In genomic region chr1:244210884-244211558, GRCh38 we compare ENCODE assay signal across 10 cellular contexts.
A peak's percentile ranks its signal among the peaks of the same experiment; 100 is the strongest.
DNase-seq lines count a peak whose midpoint lies in the region; FAIRE-seq and TF ChIP-seq lines count a peak whose summit lies in the region.
"Had no signal": no experiment of that assay in that cellular context is flagged by ENCODE, and none has a peak within 500 bp of the region (broad histone marks: within the 10 kb centered on the region; RNA-seq: fewer than 3 reads in every experiment).

No MANE protein-coding gene starts in this region.

- no peak overlapping the region for H3K4me2 ChIP-seq in KMS-11

- no peak overlapping the region for H2AFZ ChIP-seq in KMS-11 (ENCODE audit: low read depth)

- H4K20me1 ChIP-seq in KMS-11 (ENCODE audit: insufficient read depth) = no peaks in the 10 kb centered on the region

- H3K27ac Mint-ChIP-seq in endothelial cell (ENCODE audit: unreplicated experiment) (no peak overlapping the region), osteocyte (ENCODE audit: unreplicated experiment) (no peak overlapping the region)
- H3K27ac Mint-ChIP-seq: activated naive CD4-positive, alpha-beta T cell treated with anti-CD3 and anti-CD28 coated beads, Interleukin-2, amount 50 U/mL, for 72 hours had no signal

- TF ChIP-seq CTCF in KMS-11 (conservative IDR thresholded peaks at IDR 0.05; ENCODE audit: low read depth, low read length) = peak; percentile 44
- TF ChIP-seq CTCF in endothelial cell (IDR thresholded peaks at IDR 0.05; ENCODE audit: unreplicated experiment) = peak; percentile 71
- peak; percentile 37 for TF ChIP-seq CTCF in osteocyte (IDR thresholded peaks at IDR 0.05)

- no peaks in the 10 kb centered on the region for H3K79me2 ChIP-seq in KMS-11 (ENCODE audit: insufficient read depth, low read depth)

- no peak overlapping the region for H3K9ac ChIP-seq in KMS-11

- in situ Hi-C loops in KBM-7 (cut with MboI; ENCODE audit: low pct_unique_long_range_greater_than_20kb, low sequenced_read_pairs) = no loop called here

- no peak overlapping the region for H3K4me3 ChIP-seq in KMS-11 (IDR thresholded peaks at IDR 0.05; ENCODE audit: insufficient read depth, low read depth, low read length)

- H3K4me1 Mint-ChIP-seq in endothelial cell (ENCODE audit: unreplicated experiment) (peaks cover 7% of the 10 kb centered on the region), osteocyte (ENCODE audit: unreplicated experiment) (peaks cover 17% of the 10 kb centered on the region)

- DNase-seq in ELF-1 (ENCODE audit: low read depth, low spot score) (peak; percentile 80), endothelial cell (ENCODE audit: low spot score) (peak; percentile 64), osteocyte (ENCODE audit: extremely low spot score, unreplicated experiment) (no peak), NCI-H1048 (lab: John Stamatoyannopoulos, UW) (no peak), GM12892 (ENCODE audit: insufficient read length) (no peak), KBM-7 (no peak), NCI-H1694 treated with DMSO at 0.1 percent for 48 hours (lab: John Stamatoyannopoulos, UW) (no peak)
- DNase-seq: NCI-H187 treated with DMSO at 0.1 percent for 48 hours had no signal

- H3K4me3 Mint-ChIP-seq in endothelial cell (ENCODE audit: unreplicated experiment) (no peak overlapping the region), osteocyte (ENCODE audit: unreplicated experiment) (no peak overlapping the region)

- no peak for TF ChIP-seq POLR2A in GM12892 (IDR thresholded peaks at IDR 0.05; ENCODE audit: low read depth, low read length)

- H3K27ac ChIP-seq in KMS-11 = no peak overlapping the region

- H3K27me3 Mint-ChIP-seq in endothelial cell (ENCODE audit: unreplicated experiment) (peaks cover 2% of the 10 kb centered on the region), osteocyte (ENCODE audit: unreplicated experiment) (no peaks in the 10 kb centered on the region)

- no peaks in the 10 kb centered on the region for H3K4me1 ChIP-seq in KMS-11 (ENCODE audit: low read depth, poor library complexity, severe bottlenecking)

- no peaks in the 10 kb centered on the region for H3K36me3 Mint-ChIP-seq in endothelial cell (ENCODE audit: low read depth, unreplicated experiment)
- H3K36me3 Mint-ChIP-seq in osteocyte (ENCODE audit: unreplicated experiment) = no peaks in the 10 kb centered on the region
- H3K36me3 Mint-ChIP-seq: activated naive CD4-positive, alpha-beta T cell treated with anti-CD3 and anti-CD28 coated beads, Interleukin-2, amount 50 U/mL, for 72 hours had no signal

- H3K27me3 ChIP-seq in KMS-11 (ENCODE audit: insufficient read depth, low read depth) = no peaks in the 10 kb centered on the region

- no peaks in the 10 kb centered on the region for H3K9me3 Mint-ChIP-seq in endothelial cell (ENCODE audit: unreplicated experiment)
- H3K9me3 Mint-ChIP-seq in osteocyte (ENCODE audit: unreplicated experiment) = peaks cover 3% of the 10 kb centered on the region
- H3K9me3 Mint-ChIP-seq: activated naive CD4-positive, alpha-beta T cell treated with anti-CD3 and anti-CD28 coated beads, Interleukin-2, amount 50 U/mL, for 72 hours had no signal

- FAIRE-seq in GM12892 (lab: Jason Lieb, UNC) = no peak

- H3K36me3 ChIP-seq in KMS-11 (ENCODE audit: insufficient read depth) = no peaks in the 10 kb centered on the region

Comparison
In these comparisons a context has a peak if more than half of its experiments do, and no peak if none do; other contexts are left out.
1. DNase-seq: peak in ELF-1 (single experiment) and endothelial cell (single experiment); none in osteocyte (single experiment), NCI-H1048 (single experiment), GM12892 (single experiment), KBM-7 (single experiment) and NCI-H1694 treated with DMSO at 0.1 percent for 48 hours (single experiment).
2. Peak in every context shown above with its lines, with median percentiles within 50 percentile points of each other: CTCF ChIP-seq.